23 cellular contexts compared by ENCODE assay signal in genomic region chr17:76495663-76496400, GRCh38. TPM values are rescaled to one million over a fixed set of nuclear protein-coding genes. Genes with fewer than 3 reads are reported as not detected.
A peak's percentile ranks its signal among the peaks of the same experiment; 100 is the strongest.
DNase-seq lines count a peak whose midpoint lies in the region; ATAC-seq and TF ChIP-seq lines count a peak whose summit lies in the region.
"Had no signal": no experiment of that assay in that cellular context is flagged by ENCODE, and none has a peak within 500 bp of the region (broad histone marks: within the 10 kb centered on the region; RNA-seq: fewer than 3 reads in every experiment).

No MANE protein-coding gene starts in this region.

- H3K4me1 ChIP-seq in BLaER1 (peaks cover 99% of the 10 kb centered on the region), neuronal stem cell (ENCODE audit: control insufficient read depth in 2 of 2, insufficient read depth in 1 of 2, low read depth in 1 of 2, low read length in 2 of 2) (peaks cover 10 to 32% of the 10 kb centered on the region in 2 donors), GM23338 (ENCODE audit: insufficient read depth) (peaks cover 28% of the 10 kb centered on the region)

- H3K9ac ChIP-seq in BLaER1 (no peak overlapping the region), neuronal stem cell (ENCODE audit: low read depth, low read length, poor library complexity) (no peak overlapping the region)
- H3K9ac ChIP-seq: GM23248 had no signal

- ATAC-seq in left lobe of liver = no peak
- ATAC-seq in GM23338 = no peak
- ATAC-seq in GM21825 (IDR thresholded peaks at IDR 0.05; ENCODE audit: unreplicated experiment) = no peak
- ATAC-seq: left ventricle myocardium superior, mucosa of descending colon had no signal

- H3K14ac ChIP-seq in neuronal stem cell (ENCODE audit: low read length) = no peak overlapping the region

- no peak overlapping the region for H3K23ac ChIP-seq in neuronal stem cell (ENCODE audit: low read depth, low read length, poor library complexity)

- peaks cover 3% of the 10 kb centered on the region; the same call in 1 of the 2 replicates for H3K79me2 ChIP-seq in GM23338 (replicated peaks; ENCODE audit: insufficient read depth)

- H2AK5ac ChIP-seq in neuronal stem cell (ENCODE audit: low read depth, low read length) = no peak overlapping the region

- H2AFZ ChIP-seq in neuronal stem cell (ENCODE audit: low read length) (no peak overlapping the region), GM23338 (no peak overlapping the region)
- H2AFZ ChIP-seq: GM23248 had no signal

- H2BK120ac ChIP-seq in neuronal stem cell (ENCODE audit: low read depth, low read length) = no peak overlapping the region

- TF ChIP-seq CTCF in GM23338 (conservative IDR thresholded peaks at IDR 0.05; ENCODE audit: low read depth in 2 of 2) = no peak

- H3K36me3 ChIP-seq in BLaER1 (peaks cover 10% of the 10 kb centered on the region), neuronal stem cell (replicated peaks in 1 of 2; ENCODE audit: control insufficient read depth in 2 of 2, insufficient read depth in 2 of 2, low read length in 2 of 2) (no peaks in the 10 kb centered on the region), GM23338 (ENCODE audit: insufficient read depth) (no peaks in the 10 kb centered on the region)
- H3K36me3 ChIP-seq: esophagus squamous epithelium, tibial artery had no signal

- H4K91ac ChIP-seq in neuronal stem cell (ENCODE audit: low read depth, low read length, poor library complexity) = no peak overlapping the region

- no peak overlapping the region for H3K4me3 ChIP-seq in BLaER1
- no peak overlapping the region for H3K4me3 ChIP-seq in neuronal stem cell (ENCODE audit: low read length in 2 of 2)
- no peak overlapping the region for H3K4me3 ChIP-seq in GM23338
- H3K4me3 ChIP-seq: esophagus squamous epithelium, GM23248, mucosa of descending colon, tibial artery had no signal

- H3K9me2 ChIP-seq in GM23338 (ENCODE audit: insufficient read depth) = no peaks in the 10 kb centered on the region

- H3K4ac ChIP-seq in neuronal stem cell (ENCODE audit: low read length) = no peak overlapping the region

- H3K4me2 ChIP-seq in BLaER1 (peak overlapping the region; percentile 100), neuronal stem cell (ENCODE audit: insufficient read depth, low read length, poor library complexity, severe bottlenecking) (no peak overlapping the region), GM23338 (no peak overlapping the region)

- peak overlapping the region; percentile 3 for H3K18ac ChIP-seq in neuronal stem cell (ENCODE audit: low read length)

- no peaks in the 10 kb centered on the region for H3K27me3 ChIP-seq in BLaER1
- peaks cover 3 to 80% (median 12%) of the 10 kb centered on the region in 3 experiments for H3K27me3 ChIP-seq in neuronal stem cell (ENCODE audit: control insufficient read depth in 3 of 3, insufficient read depth in 3 of 3, low read depth in 1 of 3, low read length in 3 of 3)
- peaks cover 4% of the 10 kb centered on the region; the same call in 1 of the 2 replicates for H3K27me3 ChIP-seq in GM23338 (ENCODE audit: insufficient read depth)
- H3K27me3 ChIP-seq: esophagus squamous epithelium, tibial artery had no signal

- no peak overlapping the region for H3K27ac Mint-ChIP-seq in GM23338

- H3K79me1 ChIP-seq in neuronal stem cell (ENCODE audit: low read depth, low read length) = no peaks in the 10 kb centered on the region

- H3K36me3 Mint-ChIP-seq in GM23338 (ENCODE audit: low read depth) = no peaks in the 10 kb centered on the region

- peak overlapping the region; percentile 56 for H2BK15ac ChIP-seq in neuronal stem cell (ENCODE audit: low read length)

- H4K8ac ChIP-seq in neuronal stem cell (ENCODE audit: low read depth, low read length) = no peak overlapping the region

- H3K4me1 Mint-ChIP-seq in GM23338 = peaks cover 53% of the 10 kb centered on the region

- H2BK12ac ChIP-seq in neuronal stem cell (ENCODE audit: low read length) = no peak overlapping the region

- DNase-seq in ELF-1 (ENCODE audit: low read depth, low spot score) = peak; percentile 81
- no peak for DNase-seq in caudate nucleus (lab: John Stamatoyannopoulos, UW)
- no peak for DNase-seq in neuronal stem cell (ENCODE audit: low spot score)
- DNase-seq in left lobe of liver (ENCODE audit: low spot score) = no peak
- DNase-seq in GM23338 (ENCODE audit: low spot score) = no peak
- DNase-seq: activated CD8-positive, alpha-beta memory T cell treated with anti-CD3 and anti-CD28 coated beads, Interleukin-2, amount 50 U/mL, for 48 hours; activated gamma-delta T cell; central memory CD4-positive, alpha-beta T cell; effector CD8-positive, alpha-beta T cell; esophagus squamous epithelium; GM23248; left ventricle myocardium superior; mucosa of descending colon; NCI-H1092 treated with DMSO at 0.1 percent for 48 hours; NCI-H2107; retina; stimulated activated CD4-positive, alpha-beta T cell treated with anti-CD3 and anti-CD28 coated beads, Interleukin-12 subunit alpha, Interleukin-12 subunit beta, amount 100 ng/mL, for 4 hours; T1000; tibial artery had no signal

- H4K20me1 ChIP-seq in BLaER1 (peaks cover 57% of the 10 kb centered on the region), GM23338 (replicated peaks; ENCODE audit: insufficient read depth) (peaks cover 12% of the 10 kb centered on the region)

- peaks cover 20% of the 10 kb centered on the region for H3K27me3 Mint-ChIP-seq in GM23338 (ENCODE audit: insufficient read depth, low read depth, poor library complexity)

- H3K9me3 Mint-ChIP-seq in GM23338 = no peaks in the 10 kb centered on the region

- H3K27ac ChIP-seq in BLaER1 (peak overlapping the region; percentile 94; the same call in 1 of the 2 replicates), caudate nucleus (ENCODE audit: low read depth, low read length) (peak overlapping the region; percentile 58), neuronal stem cell (replicated peaks; ENCODE audit: low read length) (no peak overlapping the region), GM23338 (ENCODE audit: low read depth) (no peak overlapping the region)
- H3K27ac ChIP-seq: GM23248, tibial artery had no signal

- 0 out of 2 replicates have a peak, but pooled peaks cover 3% of the 10 kb centered on the region for H3F3A ChIP-seq in GM23338 (replicated peaks; ENCODE audit: low read depth)

- H3K9me3 ChIP-seq in BLaER1 (no peaks in the 10 kb centered on the region), neuronal stem cell (replicated peaks in 1 of 2; ENCODE audit: control insufficient read depth in 2 of 2, insufficient read depth in 1 of 2, low read depth in 1 of 2, low read length in 2 of 2) (no peaks in the 10 kb centered on the region)
- H3K9me3 ChIP-seq: esophagus squamous epithelium, mucosa of descending colon, tibial artery had no signal

- no peak overlapping the region for H2BK5ac ChIP-seq in neuronal stem cell (ENCODE audit: low read length)

- no peak overlapping the region for H3K4me3 Mint-ChIP-seq in GM23338

- WGBS in neuronal stem cell (ENCODE audit: extremely low coverage in 2 of 2, insufficient read length in 2 of 2, insufficient replicate concordance in 1 of 2), 2 donors = no CpG with 5 or more reads among the region's 16 CpGs

RNA-seq across cellular contexts. Expression of gene RHBDF2, which starts 5.4 kb away (rescaled TPM):
- 2.4 TPM for polyA plus RNA-seq in neuronal stem cell (2013, experiment 1 of 2)
- 2.3 TPM for polyA plus RNA-seq in neuronal stem cell (2013, experiment 2 of 2)
- 8.9 TPM for total RNA-seq in left lobe of liver
- total RNA-seq in GM23338 (2014; rRNA removed; shearing (Covaris generic)) = 19.5 and 29.5 TPM in 2 replicates
- polyA plus RNA-seq in GM23338 (2016; fragmentation: Nextera tagmentation; extraction: Ambion mirVana) = 9.4 and 10.5 TPM in 2 replicates

RNA-seq across cellular contexts. Expression of gene AANAT, which starts 28.4 kb away (rescaled TPM):
- polyA plus RNA-seq in neuronal stem cell (2013, experiment 1 of 2) = 0.13 TPM
- polyA plus RNA-seq in neuronal stem cell (2013, experiment 2 of 2) = not detected
- total RNA-seq in left lobe of liver = not detected
- 0.28 and 1.3 TPM in 2 replicates for total RNA-seq in GM23338 (2014; rRNA removed; shearing (Covaris generic))
- 0.73 and 1.0 TPM in 2 replicates for polyA plus RNA-seq in GM23338 (2016; fragmentation: Nextera tagmentation; extraction: Ambion mirVana)
- total RNA-seq: esophagus squamous epithelium, glomerular endothelial cell, GM23248, left ventricle myocardium superior, mucosa of descending colon, SK-MEL-5 had no signal
- polyA plus RNA-seq: GM23248 had no signal

RNA-seq across cellular contexts. Expression of gene CYGB, which starts 41.7 kb away (rescaled TPM):
- polyA plus RNA-seq in neuronal stem cell (2013, experiment 1 of 2) = 0.98 TPM
- 0.96 TPM for polyA plus RNA-seq in neuronal stem cell (2013, experiment 2 of 2)
- total RNA-seq in left lobe of liver = 5.0 TPM
- total RNA-seq in GM23338 (2014; rRNA removed; shearing (Covaris generic)) = 1.7 and 2.1 TPM in 2 replicates
- 0.85 and 1.2 TPM in 2 replicates for polyA plus RNA-seq in GM23338 (2016; fragmentation: Nextera tagmentation; extraction: Ambion mirVana)

RNA-seq across cellular contexts. Expression of gene UBE2O, which starts 42.9 kb away (rescaled TPM):
- polyA plus RNA-seq in neuronal stem cell (2013, experiment 1 of 2) = 17.1 TPM
- polyA plus RNA-seq in neuronal stem cell (2013, experiment 2 of 2) = 16.9 TPM
- total RNA-seq in left lobe of liver = 9.8 TPM
- total RNA-seq in GM23338 (2014; rRNA removed; shearing (Covaris generic)) = 73.7 and 79.4 TPM in 2 replicates
- polyA plus RNA-seq in GM23338 (2016; fragmentation: Nextera tagmentation; extraction: Ambion mirVana) = 30.4 and 30.9 TPM in 2 replicates

RNA-seq across cellular contexts. Expression of gene PRCD, which starts 44.0 kb away (rescaled TPM):
- 1.4 TPM for polyA plus RNA-seq in neuronal stem cell (2013, experiment 1 of 2)
- polyA plus RNA-seq in neuronal stem cell (2013, experiment 2 of 2) = 1.2 TPM
- total RNA-seq in left lobe of liver = 0.15 TPM
- 0.38 and 0.50 TPM in 2 replicates for total RNA-seq in GM23338 (2014; rRNA removed; shearing (Covaris generic))
- 1.6 and 2.5 TPM in 2 replicates for polyA plus RNA-seq in GM23338 (2016; fragmentation: Nextera tagmentation; extraction: Ambion mirVana)

Comparison
In these comparisons a context has a peak if more than half of its experiments do, and no peak if none do; other contexts are left out.
1. H3K27ac ChIP-seq: peak in BLaER1 (single experiment) and caudate nucleus (single experiment); none in neuronal stem cell (single experiment) and GM23338 (single experiment).